Comparison of ENCODE assay signal across 15 cellular contexts in the genomic region with DNA sequence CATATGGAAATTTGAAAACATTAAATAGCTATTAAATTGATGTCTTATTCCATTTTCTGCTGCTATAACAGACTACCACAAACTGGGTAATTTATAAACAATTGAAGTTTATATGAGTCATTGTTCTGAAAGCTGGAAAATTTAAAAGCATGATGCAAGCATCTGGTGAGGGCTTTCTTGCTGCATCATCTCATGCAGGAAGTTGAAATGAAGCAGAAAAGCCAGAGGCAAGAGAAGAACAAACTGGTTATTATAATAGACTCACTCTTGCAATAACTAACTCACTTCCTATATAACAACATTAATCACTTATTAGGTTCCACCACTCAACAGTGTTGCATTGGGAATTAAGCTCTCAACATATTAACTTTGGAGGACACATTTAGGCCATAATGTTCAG.
A peak's percentile ranks its signal among the peaks of the same experiment; 100 is the strongest.
DNase-seq lines count a peak whose midpoint lies in the region; ATAC-seq, FAIRE-seq and TF ChIP-seq lines count a peak whose summit lies in the region.
"Had no signal": no experiment of that assay in that cellular context is flagged by ENCODE, and none has a peak within 500 bp of the region (broad histone marks: within the 10 kb centered on the region; RNA-seq: fewer than 3 reads in every experiment).

No MANE protein-coding gene starts in this region.

- no peaks in the 10 kb centered on the region for H4K20me1 ChIP-seq in astrocyte (ENCODE audit: insufficient read depth, low read length)

- H3K27me3 ChIP-seq in astrocyte (ENCODE audit: insufficient read depth, low read length) (no peaks in the 10 kb centered on the region), H7 (ENCODE audit: control insufficient read depth, insufficient read depth, low read length) (no peaks in the 10 kb centered on the region)
- H3K27me3 ChIP-seq: neural progenitor cell had no signal

- H3K9me3 Mint-ChIP-seq in astrocyte (ENCODE audit: unreplicated experiment), result peaks cover 4% of the 10 kb centered on the region

- no peaks in the 10 kb centered on the region for H3K36me3 Mint-ChIP-seq in astrocyte (ENCODE audit: low read depth, unreplicated experiment)
- H3K36me3 Mint-ChIP-seq: activated naive CD8-positive, alpha-beta T cell treated with anti-CD3 and anti-CD28 coated beads, Interleukin-2, amount 10 ng/mL, durations not matched to agents 7 days and 5 days; CD8-positive, alpha-beta memory T cell; neural progenitor cell had no signal

- no peak for ATAC-seq in HG03457 (IDR thresholded peaks at IDR 0.05; ENCODE audit: unreplicated experiment)

- H3K27ac ChIP-seq in astrocyte (ENCODE audit: low read depth, low read length), result peak overlapping the region; percentile 33
- H3K27ac ChIP-seq: neural progenitor cell had no signal

- H3K27me3 Mint-ChIP-seq in astrocyte (ENCODE audit: low read depth, unreplicated experiment), result no peaks in the 10 kb centered on the region
- H3K27me3 Mint-ChIP-seq: activated CD4-positive, alpha-beta memory T cell treated with anti-CD3 and anti-CD28 coated beads, Interleukin-2, amount 10 ng/mL, durations not matched to agents 7 days and 5 days; activated naive CD8-positive, alpha-beta T cell treated with anti-CD3 and anti-CD28 coated beads, Interleukin-2, amount 10 ng/mL, durations not matched to agents 7 days and 5 days; CD8-positive, alpha-beta memory T cell had no signal

- H3K4me1 ChIP-seq in astrocyte (ENCODE audit: insufficient read depth, low read length), result no peaks in the 10 kb centered on the region
- H3K4me1 ChIP-seq: neural progenitor cell had no signal

- H3K36me3 ChIP-seq in astrocyte (ENCODE audit: insufficient read depth, low read length), result no peaks in the 10 kb centered on the region
- no peaks in the 10 kb centered on the region for H3K36me3 ChIP-seq in H7 (replicated peaks; ENCODE audit: control insufficient read depth, insufficient read depth, low read length)
- H3K36me3 ChIP-seq: neural progenitor cell had no signal

- H3K4me3 ChIP-seq in astrocyte (ENCODE audit: insufficient read depth, low read depth, low read length) (no peak overlapping the region), H7 (ENCODE audit: insufficient read depth, low read depth, low read length) (no peak overlapping the region)
- H3K4me3 ChIP-seq: neural progenitor cell had no signal

- no peak for TF ChIP-seq CTCF in astrocyte (IDR thresholded peaks at IDR 0.05; ENCODE audit: insufficient read depth, low read depth, low read length)

- H3K27ac Mint-ChIP-seq in astrocyte (ENCODE audit: unreplicated experiment), result peak overlapping the region; percentile 98
- H3K27ac Mint-ChIP-seq: activated CD4-positive, alpha-beta memory T cell treated with anti-CD3 and anti-CD28 coated beads, Interleukin-2, amount 10 ng/mL, durations not matched to agents 7 days and 5 days; activated naive CD8-positive, alpha-beta T cell treated with anti-CD3 and anti-CD28 coated beads, Interleukin-2, amount 10 ng/mL, durations not matched to agents 7 days and 5 days; CD8-positive, alpha-beta memory T cell; neural progenitor cell had no signal

- no peak overlapping the region for H3K4me2 ChIP-seq in astrocyte (ENCODE audit: low read length)
- H3K4me2 ChIP-seq: neural progenitor cell had no signal

- DNase-seq in GDM1 (lab: John Stamatoyannopoulos, UW) (peak; percentile 1), NOMO-1 (lab: John Stamatoyannopoulos, UW; ENCODE audit: unreplicated experiment in 2 of 2) (peak; percentile 55 to 90), astrocyte (ENCODE audit: low read depth) (peak; percentile 62), kidney glomerular epithelial cell (lab: John Stamatoyannopoulos, UW) (peak; percentile 85), NCI-H524 treated with DMSO at 0.1 percent for 48 hours (lab: John Stamatoyannopoulos, UW) (no peak), H7 (no peak)
- no peak for DNase-seq in activated CD4-positive, alpha-beta T cell treated with anti-CD3 and anti-CD28 coated beads, Interleukin-2, amount 50 U/mL, for 48 hours
- DNase-seq: activated CD4-positive, alpha-beta memory T cell treated with anti-CD3 and anti-CD28 coated beads, Interleukin-2, amount 10 ng/mL, durations not matched to agents 7 days and 5 days; activated naive CD8-positive, alpha-beta T cell treated with anti-CD3 and anti-CD28 coated beads, Interleukin-2, amount 10 ng/mL, durations not matched to agents 7 days and 5 days; CD8-positive, alpha-beta memory T cell; Right ventricle myocardium superior; stimulated activated CD4-positive, alpha-beta T cell treated with anti-CD3 and anti-CD28 coated beads, Interleukin-2, amount 100 ng/mL, for 48 hours had no signal

- no peak for FAIRE-seq in astrocyte (lab: Jason Lieb, UNC)
- FAIRE-seq: GM12891 had no signal

- H3K79me2 ChIP-seq in astrocyte (ENCODE audit: insufficient read depth, low read length), result no peaks in the 10 kb centered on the region

- H3K4me1 Mint-ChIP-seq in astrocyte (ENCODE audit: low read depth, unreplicated experiment), result peaks cover 8% of the 10 kb centered on the region
- H3K4me1 Mint-ChIP-seq: activated CD4-positive, alpha-beta memory T cell treated with anti-CD3 and anti-CD28 coated beads, Interleukin-2, amount 10 ng/mL, durations not matched to agents 7 days and 5 days; activated naive CD8-positive, alpha-beta T cell treated with anti-CD3 and anti-CD28 coated beads, Interleukin-2, amount 10 ng/mL, durations not matched to agents 7 days and 5 days; CD8-positive, alpha-beta memory T cell; neural progenitor cell had no signal

- no peak overlapping the region for H2AFZ ChIP-seq in astrocyte (ENCODE audit: low read depth, low read length)
- H2AFZ ChIP-seq: neural progenitor cell had no signal

- H3K4me3 Mint-ChIP-seq in astrocyte (ENCODE audit: unreplicated experiment), result no peak overlapping the region
- H3K4me3 Mint-ChIP-seq: activated CD4-positive, alpha-beta memory T cell treated with anti-CD3 and anti-CD28 coated beads, Interleukin-2, amount 10 ng/mL, durations not matched to agents 7 days and 5 days; activated naive CD8-positive, alpha-beta T cell treated with anti-CD3 and anti-CD28 coated beads, Interleukin-2, amount 10 ng/mL, durations not matched to agents 7 days and 5 days; CD8-positive, alpha-beta memory T cell; neural progenitor cell had no signal

- no peaks in the 10 kb centered on the region for H3K9me3 ChIP-seq in astrocyte (ENCODE audit: insufficient read depth, low read depth, low read length)

- no peak overlapping the region for H3K9ac ChIP-seq in astrocyte (ENCODE audit: low read length)
- H3K9ac ChIP-seq: neural progenitor cell had no signal

Comparison
In these comparisons a context has a peak if more than half of its experiments do, and no peak if none do; other contexts are left out.
1. DNase-seq: peak in GDM1 (single experiment), NOMO-1 (2 of 2), astrocyte (single experiment) and kidney glomerular epithelial cell (single experiment); none in NCI-H524 treated with DMSO at 0.1 percent for 48 hours (single experiment), activated CD4-positive, alpha-beta T cell treated with anti-CD3 and anti-CD28 coated beads, Interleukin-2, amount 50 U/mL, for 48 hours (0 of 2) and H7 (single experiment).